In genomic region chr4:152374606-152375285, GRCh38 we compare ENCODE assay signal across 21 cellular contexts.
DNase-seq lines count a peak whose midpoint lies in the region; ATAC-seq lines count a peak whose summit lies in the region.
"Had no signal": no experiment of that assay in that cellular context is flagged by ENCODE, and none has a peak within 500 bp of the region (broad histone marks: within the 10 kb centered on the region; RNA-seq: fewer than 3 reads in every experiment).

No MANE protein-coding gene starts in this region.

- H3K27ac ChIP-seq in mesenchymal stem cell (ENCODE audit: low read length, poor library complexity, severe bottlenecking): no peak overlapping the region
- H3K27ac ChIP-seq: colonic mucosa, SJCRH30 had no signal

- H3K9me3 ChIP-seq in mesenchymal stem cell (ENCODE audit: control insufficient read depth, low read length): no peaks in the 10 kb centered on the region
- H3K9me3 ChIP-seq: colonic mucosa, SJCRH30 had no signal

- no peaks in the 10 kb centered on the region for H3K27me3 Mint-ChIP-seq in activated CD4-positive, alpha-beta T cell treated with anti-CD3 and anti-CD28 coated beads for 36 hours
- H3K27me3 Mint-ChIP-seq: stimulated activated naive B cell treated with anti-CD40 and anti-IgM and Interleukin-4, amounts not matched to agents 10 μg/mL and 1 μg/mL and 100 μg/mL, for 72 hours; type B pancreatic cell had no signal

- no peak overlapping the region for H3K4ac ChIP-seq in mesenchymal stem cell (ENCODE audit: low read depth in 1 of 2, low read length in 2 of 2)

- no peak overlapping the region for H3K14ac ChIP-seq in mesenchymal stem cell (ENCODE audit: low read length in 2 of 2)

- no peak overlapping the region for H3K4me3 ChIP-seq in mesenchymal stem cell (ENCODE audit: insufficient read depth in 1 of 2, low read depth in 1 of 2, low read length in 2 of 2)
- H3K4me3 ChIP-seq: colonic mucosa, SJCRH30 had no signal

- peak; percentile 74 for ATAC-seq in activated CD4-positive, alpha-beta T cell treated with anti-CD3 and anti-CD28 coated beads for 36 hours
- peak; percentile 41 for ATAC-seq in HG03175 (IDR thresholded peaks at IDR 0.05; ENCODE audit: unreplicated experiment)
- no peak for ATAC-seq in GM21576 (IDR thresholded peaks at IDR 0.05; ENCODE audit: unreplicated experiment)
- ATAC-seq: stimulated activated naive B cell treated with anti-CD40 and anti-IgM and Interleukin-4, amounts not matched to agents 10 μg/mL and 1 μg/mL and 100 μg/mL, for 72 hours had no signal

- H3K9me3 Mint-ChIP-seq in activated CD4-positive, alpha-beta T cell treated with anti-CD3 and anti-CD28 coated beads for 36 hours (ENCODE audit: low read depth): no peaks in the 10 kb centered on the region
- H3K9me3 Mint-ChIP-seq: CD14-positive monocyte; stimulated activated naive B cell treated with anti-CD40 and anti-IgM and Interleukin-4, amounts not matched to agents 10 μg/mL and 1 μg/mL and 100 μg/mL, for 72 hours; type B pancreatic cell had no signal

- CTCF ChIA-PET in activated CD4-positive, alpha-beta T cell treated with anti-CD3 and anti-CD28 coated beads for 36 hours (lab: Charles Lee): interaction anchor here (0.5 to 1.2 kb wide), 3 partner anchors 11 to 865 kb away, joined by 3 to 5 read pairs (median 3); no protein-coding TSS in a partner anchor

- no peak overlapping the region for H2AFZ ChIP-seq in mesenchymal stem cell (ENCODE audit: low read depth, low read length)

- H4K8ac ChIP-seq in mesenchymal stem cell (ENCODE audit: low read length): no peak overlapping the region

- WGBS in mesenchymal stem cell: 96% methylated on average over 2 of the region's 3 CpGs

- H3K23ac ChIP-seq in mesenchymal stem cell (ENCODE audit: low read length in 2 of 2): no peak overlapping the region

- intact Hi-C loops in activated CD4-positive, alpha-beta T cell treated with anti-CD3 and anti-CD28 coated beads for 36 hours (cut with DNase I, micrococcal nuclease): loop anchor here in 1 of 2 experiments (10.0 kb wide), 1 partner anchor 120 kb away; no protein-coding TSS in a partner anchor

- H3K27ac Mint-ChIP-seq in activated CD4-positive, alpha-beta T cell treated with anti-CD3 and anti-CD28 coated beads for 36 hours: no peak overlapping the region
- H3K27ac Mint-ChIP-seq: stimulated activated naive B cell treated with anti-CD40 and anti-IgM and Interleukin-4, amounts not matched to agents 10 μg/mL and 1 μg/mL and 100 μg/mL, for 72 hours; type B pancreatic cell had no signal

- peaks cover 14% of the 10 kb centered on the region for H3K79me1 ChIP-seq in mesenchymal stem cell (replicated peaks; ENCODE audit: low read length, poor library complexity, severe bottlenecking)

- peaks cover 1% of the 10 kb centered on the region for H3K36me3 Mint-ChIP-seq in activated CD4-positive, alpha-beta T cell treated with anti-CD3 and anti-CD28 coated beads for 36 hours (ENCODE audit: low read depth)
- H3K36me3 Mint-ChIP-seq: type B pancreatic cell had no signal

- no peak overlapping the region for H3K9ac ChIP-seq in mesenchymal stem cell (ENCODE audit: low read length)

- no peak overlapping the region for H2BK120ac ChIP-seq in mesenchymal stem cell (ENCODE audit: low read depth, low read length)

- no peak overlapping the region for H2BK5ac ChIP-seq in mesenchymal stem cell (ENCODE audit: low read depth, low read length, poor library complexity, severe bottlenecking)

- no peak overlapping the region for H4K91ac ChIP-seq in mesenchymal stem cell (ENCODE audit: low read length)

- no peaks in the 10 kb centered on the region for H3K4me1 ChIP-seq in mesenchymal stem cell (ENCODE audit: control insufficient read depth, insufficient read depth, low read depth, low read length)
- H3K4me1 ChIP-seq: colonic mucosa, SJCRH30 had no signal

- POLR2A ChIA-PET in activated CD4-positive, alpha-beta T cell treated with anti-CD3 and anti-CD28 coated beads for 36 hours (lab: Charles Lee): interaction anchor here (0.6 to 0.7 kb wide), 2 partner anchors 10 to 416 kb away, joined by 3 to 5 read pairs; no protein-coding TSS in a partner anchor

- no peak overlapping the region for H3K4me3 Mint-ChIP-seq in activated CD4-positive, alpha-beta T cell treated with anti-CD3 and anti-CD28 coated beads for 36 hours
- H3K4me3 Mint-ChIP-seq: CD14-positive monocyte; stimulated activated naive B cell treated with anti-CD40 and anti-IgM and Interleukin-4, amounts not matched to agents 10 μg/mL and 1 μg/mL and 100 μg/mL, for 72 hours; type B pancreatic cell had no signal

- H2BK15ac ChIP-seq in mesenchymal stem cell (ENCODE audit: low read depth, poor library complexity, severe bottlenecking): no peak overlapping the region

- H3K36me3 ChIP-seq in mesenchymal stem cell (ENCODE audit: control insufficient read depth in 1 of 2, insufficient read depth in 2 of 2, low read depth in 1 of 2, low read length in 2 of 2): no peaks in the 10 kb centered on the region
- H3K36me3 ChIP-seq: colonic mucosa, SJCRH30 had no signal

- no peak overlapping the region for H2AK5ac ChIP-seq in mesenchymal stem cell (ENCODE audit: low read length, severe bottlenecking)

- no peaks in the 10 kb centered on the region for H3K27me3 ChIP-seq in mesenchymal stem cell (ENCODE audit: control insufficient read depth in 1 of 2, insufficient read depth in 1 of 2, low read length in 2 of 2)
- H3K27me3 ChIP-seq: colonic mucosa, SJCRH30 had no signal

- H3K18ac ChIP-seq in mesenchymal stem cell (ENCODE audit: low read depth in 1 of 2, low read length in 2 of 2): no peak overlapping the region

- H3K4me2 ChIP-seq in mesenchymal stem cell (ENCODE audit: low read length, poor library complexity, severe bottlenecking): no peak overlapping the region

- DNase-seq in activated CD4-positive, alpha-beta T cell treated with anti-CD3 and anti-CD28 coated beads for 36 hours: no peak
- no peak for DNase-seq in activated CD4-positive, alpha-beta T cell treated with anti-CD3 and anti-CD28 coated beads for 1 hour
- peak; percentile 69 for DNase-seq in EH (ENCODE audit: low read depth)
- peak; percentile 19 for DNase-seq in mesenchymal stem cell
- no peak for DNase-seq in Kasumi-1 (lab: John Stamatoyannopoulos, UW)
- DNase-seq in Ammon's horn (ENCODE audit: low spot score): no peak
- DNase-seq: activated CD4-positive, CD25-positive, alpha-beta regulatory T cell; activated effector memory CD4-positive, alpha-beta T cell treated with anti-CD3 and anti-CD28 coated beads, Interleukin-2, amount 50 U/mL, for 16 hours; colonic mucosa; DMS79 treated with DMSO at 0.1 percent for 48 hours; hippocampal formation; NCI-H1105; NCI-H526 treated with DMSO at 0.1 percent for 48 hours; OCI-M1; retina; SJCRH30; stimulated activated naive B cell treated with anti-CD40 and anti-IgM and Interleukin-4, amounts not matched to agents 10 μg/mL and 1 μg/mL and 100 μg/mL, for 72 hours had no signal

- peaks cover 17% of the 10 kb centered on the region for H3K4me1 Mint-ChIP-seq in activated CD4-positive, alpha-beta T cell treated with anti-CD3 and anti-CD28 coated beads for 36 hours
- H3K4me1 Mint-ChIP-seq: CD14-positive monocyte had no signal

- no peak overlapping the region for H2BK12ac ChIP-seq in mesenchymal stem cell (ENCODE audit: low read length in 2 of 2)

Comparison
In these comparisons a context has a peak if more than half of its experiments do, and no peak if none do; other contexts are left out.
1. DNase-seq: peak in EH (single experiment) and mesenchymal stem cell (single experiment); none in activated CD4-positive, alpha-beta T cell treated with anti-CD3 and anti-CD28 coated beads for 36 hours (single experiment), activated CD4-positive, alpha-beta T cell treated with anti-CD3 and anti-CD28 coated beads for 1 hour (single experiment), Kasumi-1 (0 of 2) and Ammon's horn (single experiment).